ENCODE assay signal across 18 cellular contexts in the genomic region with DNA sequence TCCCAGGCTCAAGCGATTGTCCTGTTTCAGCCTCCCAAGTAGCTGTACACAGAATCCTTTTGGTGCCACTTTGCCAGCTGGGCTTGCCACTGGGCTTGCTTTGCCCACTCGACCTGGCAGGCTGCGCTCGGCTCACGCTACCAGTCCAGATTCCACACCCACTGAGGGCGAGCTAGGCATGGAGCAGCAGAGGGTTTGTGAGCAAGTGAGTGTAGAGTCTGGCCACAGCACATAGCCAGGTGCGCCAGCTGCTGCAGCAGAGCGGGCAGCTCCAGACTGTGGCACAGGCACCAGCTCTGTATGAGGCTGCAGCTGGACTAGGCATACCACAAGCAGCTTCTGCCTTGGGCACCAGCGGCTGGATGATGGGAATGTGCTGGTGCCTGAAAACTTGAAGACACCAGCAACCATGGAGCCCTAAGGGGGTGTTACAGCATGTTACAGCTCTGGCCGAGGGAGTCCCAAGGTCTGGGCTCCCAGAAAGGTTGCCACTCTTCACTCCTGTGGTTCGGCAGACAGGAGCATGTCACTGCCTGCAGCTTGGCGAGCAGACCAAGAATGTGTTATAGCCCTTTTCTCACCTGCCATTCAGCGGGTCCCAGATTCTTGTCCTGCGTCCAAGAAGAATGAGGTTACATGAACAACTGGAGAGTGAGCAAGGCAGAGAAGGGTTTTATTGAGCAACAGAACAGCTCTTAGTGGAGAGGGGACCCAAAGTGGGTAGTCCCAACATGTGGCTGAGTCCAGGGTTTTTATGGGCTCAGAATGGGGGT. TPM values are rescaled to one million over a fixed set of nuclear protein-coding genes. Genes with fewer than 3 reads are reported as not detected.
A peak's percentile ranks its signal among the peaks of the same experiment; 100 is the strongest.
DNase-seq lines count a peak whose midpoint lies in the region; FAIRE-seq and TF ChIP-seq lines count a peak whose summit lies in the region.
"Had no signal": no experiment of that assay in that cellular context is flagged by ENCODE, and none has a peak within 500 bp of the region (broad histone marks: within the 10 kb centered on the region; RNA-seq: fewer than 3 reads in every experiment).

No MANE protein-coding gene starts in this region.

- H3K27ac ChIP-seq in HEK293 (ENCODE audit: extremely low read depth, low read depth, low read length): no peak overlapping the region
- peak overlapping the region; percentile 97 for H3K27ac ChIP-seq in trophoblast cell (ENCODE audit: low read depth, low read length)
- H3K27ac ChIP-seq in smooth muscle cell (ENCODE audit: low read depth): peak overlapping the region; percentile 72
- H3K27ac ChIP-seq: A549 had no signal

- no peak overlapping the region for H3K23ac ChIP-seq in trophoblast cell (ENCODE audit: low read length)

- TF ChIP-seq CTCF in HEK293 (tag by site-specific recombination; IDR thresholded peaks at IDR 0.05) (no peak), endothelial cell (IDR thresholded peaks at IDR 0.05; ENCODE audit: unreplicated experiment) (no peak), smooth muscle cell (IDR thresholded peaks at IDR 0.05; ENCODE audit: borderline replicate concordance, insufficient read depth, poor library complexity, severe bottlenecking) (no peak), D721Med (IDR thresholded peaks at IDR 0.05; ENCODE audit: insufficient read depth, missing control alignments) (no peak)

- no peaks in the 10 kb centered on the region for H3K79me2 ChIP-seq in trophoblast cell (ENCODE audit: control insufficient read depth, insufficient read depth, low read length, poor library complexity)
- H3K79me2 ChIP-seq in smooth muscle cell (ENCODE audit: low read depth): no peaks in the 10 kb centered on the region

- H3K9me3 ChIP-seq in HEK293 (ENCODE audit: control insufficient read depth, insufficient read depth, low read depth, low read length): no peaks in the 10 kb centered on the region
- H3K9me3 ChIP-seq in trophoblast cell (ENCODE audit: insufficient read depth, low read depth, low read length): peaks cover 9% of the 10 kb centered on the region
- no peaks in the 10 kb centered on the region for H3K9me3 ChIP-seq in smooth muscle cell (replicated peaks; ENCODE audit: low read depth)
- H3K9me3 ChIP-seq: A549, BE2C, HAP-1 had no signal

- H3K4me1 ChIP-seq in HEK293 (ENCODE audit: control insufficient read depth, insufficient read depth, low read length): no peaks in the 10 kb centered on the region
- peaks cover 18 to 27% of the 10 kb centered on the region in 2 experiments for H3K4me1 ChIP-seq in trophoblast cell (ENCODE audit: control insufficient read depth in 1 of 2, insufficient read depth in 2 of 2, low read length in 2 of 2)
- peaks cover 3% of the 10 kb centered on the region for H3K4me1 ChIP-seq in smooth muscle cell (ENCODE audit: low read depth)
- H3K4me1 ChIP-seq: A549, BE2C, Caco-2, HAP-1 had no signal

- H3F3A ChIP-seq in smooth muscle cell (ENCODE audit: low read depth): peaks cover 22% of the 10 kb centered on the region

- no peaks in the 10 kb centered on the region for H3K27me3 Mint-ChIP-seq in endothelial cell (ENCODE audit: unreplicated experiment)
- H3K27me3 Mint-ChIP-seq in T-helper 2 cell treated with Interferon-gamma antibody and Interleukin-4, amounts not matched to agents 5 μg/mL and 100 μg/mL, for 36 hours (ENCODE audit: low read depth): no peaks in the 10 kb centered on the region

- peaks cover 70% of the 10 kb centered on the region for H3K36me3 Mint-ChIP-seq in endothelial cell (ENCODE audit: low read depth, unreplicated experiment)
- H3K36me3 Mint-ChIP-seq in T-helper 2 cell treated with Interferon-gamma antibody and Interleukin-4, amounts not matched to agents 5 μg/mL and 100 μg/mL, for 36 hours (ENCODE audit: low read depth): peaks cover 71% of the 10 kb centered on the region

- peak overlapping the region; percentile 94 for H2BK120ac ChIP-seq in trophoblast cell (ENCODE audit: insufficient read depth, low read length, poor library complexity)

- peak overlapping the region; percentile 95 for H2BK5ac ChIP-seq in trophoblast cell (ENCODE audit: low read depth, low read length, poor library complexity)

- CTCF ChIA-PET in HEK293 (lab: Yijun Ruan, JAX): interaction anchor here (0.7 kb wide), 1 partner anchor 1656 kb away, joined by 3 read pairs; no protein-coding TSS in a partner anchor

- peak overlapping the region; percentile 71 for H2BK12ac ChIP-seq in trophoblast cell (ENCODE audit: low read length)

- H3K18ac ChIP-seq in trophoblast cell (ENCODE audit: low read length): peak overlapping the region; percentile 48

- no peak overlapping the region for H3K27ac Mint-ChIP-seq in endothelial cell (ENCODE audit: unreplicated experiment)
- no peak overlapping the region for H3K27ac Mint-ChIP-seq in T-helper 2 cell treated with Interferon-gamma antibody and Interleukin-4, amounts not matched to agents 5 μg/mL and 100 μg/mL, for 36 hours
- H3K27ac Mint-ChIP-seq: CD8-positive, alpha-beta memory T cell had no signal

- no peaks in the 10 kb centered on the region for H3K9me3 Mint-ChIP-seq in endothelial cell (ENCODE audit: unreplicated experiment)
- H3K9me3 Mint-ChIP-seq in T-helper 2 cell treated with Interferon-gamma antibody and Interleukin-4, amounts not matched to agents 5 μg/mL and 100 μg/mL, for 36 hours: peaks cover 6% of the 10 kb centered on the region
- H3K9me3 Mint-ChIP-seq: CD8-positive, alpha-beta memory T cell had no signal

- peaks cover under 1% of the 10 kb centered on the region for H3K4me1 Mint-ChIP-seq in endothelial cell (ENCODE audit: unreplicated experiment)
- no peaks in the 10 kb centered on the region for H3K4me1 Mint-ChIP-seq in T-helper 2 cell treated with Interferon-gamma antibody and Interleukin-4, amounts not matched to agents 5 μg/mL and 100 μg/mL, for 36 hours (ENCODE audit: low read depth)

- H3K36me3 ChIP-seq in HEK293 (ENCODE audit: control insufficient read depth in 2 of 2, insufficient read depth in 1 of 2, low read length in 2 of 2) (peaks cover 21 to 100% of the 10 kb centered on the region in 2 experiments), trophoblast cell (ENCODE audit: control insufficient read depth in 1 of 2, insufficient read depth in 2 of 2, low read length in 2 of 2) (peaks cover 30 to 37% of the 10 kb centered on the region in 2 experiments), smooth muscle cell (ENCODE audit: low read depth) (peaks cover 16% of the 10 kb centered on the region)

- H3K4me3 Mint-ChIP-seq in endothelial cell (ENCODE audit: unreplicated experiment): peak overlapping the region; percentile 73
- no peak overlapping the region for H3K4me3 Mint-ChIP-seq in T-helper 2 cell treated with Interferon-gamma antibody and Interleukin-4, amounts not matched to agents 5 μg/mL and 100 μg/mL, for 36 hours
- H3K4me3 Mint-ChIP-seq: CD8-positive, alpha-beta memory T cell had no signal

- H3K9ac ChIP-seq in trophoblast cell (ENCODE audit: low read length) (no peak overlapping the region), smooth muscle cell (ENCODE audit: low read depth) (no peak overlapping the region)

- no peak overlapping the region for H3K4me3 ChIP-seq in HEK293 (ENCODE audit: low read depth, low read length)
- no peak overlapping the region for H3K4me3 ChIP-seq in trophoblast cell (ENCODE audit: low read depth, low read length)
- H3K4me3 ChIP-seq in smooth muscle cell: no peak overlapping the region
- H3K4me3 ChIP-seq: A549, HAP-1 had no signal

- no peaks in the 10 kb centered on the region for H3K27me3 ChIP-seq in trophoblast cell (ENCODE audit: insufficient read depth, low read length)
- no peaks in the 10 kb centered on the region for H3K27me3 ChIP-seq in smooth muscle cell (ENCODE audit: low read depth)
- H3K27me3 ChIP-seq: BE2C had no signal

- peak overlapping the region; percentile 55 for H2AK5ac ChIP-seq in trophoblast cell (ENCODE audit: low read length)

- peak overlapping the region; percentile 89 for H3K14ac ChIP-seq in trophoblast cell (ENCODE audit: low read length)

- no peak overlapping the region for H3K4me2 ChIP-seq in trophoblast cell (ENCODE audit: low read length)
- no peak overlapping the region for H3K4me2 ChIP-seq in smooth muscle cell
- H3K4me2 ChIP-seq: A549 had no signal

- DNase-seq in endothelial cell (ENCODE audit: low spot score) (no peak), trophoblast cell (peak; percentile 73 to 76), smooth muscle cell (lab: John Stamatoyannopoulos, UW; ENCODE audit: unreplicated experiment) (no peak), D721Med (ENCODE audit: insufficient read length, low spot score) (no peak), kidney tubule cell (ENCODE audit: low spot score) (no peak), OCI-M2 (lab: John Stamatoyannopoulos, UW; ENCODE audit: unreplicated experiment) (no peak)
- no peak for DNase-seq in T-helper 2 cell treated with Interferon-gamma antibody and Interleukin-4, amounts not matched to agents 5 μg/mL and 100 μg/mL, for 36 hours (ENCODE audit: low spot score)
- DNase-seq: BE2C; Caco-2; CD8-positive, alpha-beta memory T cell; DMS53; GF-D8; IMR-90 had no signal

- H3K4ac ChIP-seq in trophoblast cell (ENCODE audit: low read depth, low read length): peak overlapping the region; percentile 53

- peak overlapping the region; percentile 94 for H4K91ac ChIP-seq in trophoblast cell (ENCODE audit: low read depth, low read length)

- H4K12ac ChIP-seq in trophoblast cell (ENCODE audit: low read depth, low read length): no peak overlapping the region

- H2AFZ ChIP-seq in trophoblast cell (ENCODE audit: insufficient read depth, low read length, poor library complexity) (no peak overlapping the region), smooth muscle cell (ENCODE audit: low read depth) (no peak overlapping the region)

- H4K8ac ChIP-seq in trophoblast cell (ENCODE audit: low read depth, low read length): peak overlapping the region; percentile 13

- no peaks in the 10 kb centered on the region for H4K20me1 ChIP-seq in smooth muscle cell (ENCODE audit: low read depth)

- no peak for FAIRE-seq in D721Med (lab: Jason Lieb, UNC)
- FAIRE-seq: A549, GM19239, H1 had no signal

- WGBS in trophoblast cell (ENCODE audit: extremely low coverage, insufficient coverage, insufficient read length): no CpG with 5 or more reads among the region's 14 CpGs
- 96% methylated on average over 14 of the region's 14 CpGs for WGBS in smooth muscle cell (ENCODE audit: low lambda C conversion rate)

- H3K79me1 ChIP-seq in trophoblast cell (ENCODE audit: low read length): peaks cover 19% of the 10 kb centered on the region

- POLR2A ChIA-PET in HEK293 (lab: Yijun Ruan, JAX): no interaction called here

TF ChIP-seq in HEK293, 187 proteins besides CTCF, POLR2A, EP300 and RAD21 (continues in another document):
- TF ChIP-seq TRIM28 (IDR thresholded peaks at IDR 0.05; ENCODE audit: borderline replicate concordance, low read length): peak; percentile 31; the same call in 1 of the 2 replicates

RNA-seq across cellular contexts. Expression of a gene that starts 12.9 kb away (rescaled TPM):
- total RNA-seq in endothelial cell (ENCODE audit: unreplicated experiment) (39.1 TPM), smooth muscle cell (19.0 and 33.5 TPM in 2 replicates)
- 15.7 and 16.5 TPM in 2 replicates for polyA plus RNA-seq in trophoblast cell (2013)
- 20.6 and 23.1 TPM in 2 replicates for polyA plus RNA-seq in smooth muscle cell

RNA-seq across cellular contexts. Expression of a gene that starts 52.9 kb away (rescaled TPM):
- total RNA-seq in endothelial cell (ENCODE audit: unreplicated experiment) (0.46 TPM), smooth muscle cell (0.90 and 1.1 TPM in 2 replicates)
- polyA plus RNA-seq in trophoblast cell (2013): 0.40 and 0.42 TPM in 2 replicates
- polyA plus RNA-seq in smooth muscle cell: 0.63 and 1.8 TPM in 2 replicates
- total RNA-seq: Caco-2; CD8-positive, alpha-beta memory T cell had no signal
- polyA plus RNA-seq: CD8-positive, alpha-beta memory T cell had no signal

Comparison
In these comparisons a context has a peak if more than half of its experiments do, and no peak if none do; other contexts are left out.
1. DNase-seq: peak in trophoblast cell (2 of 2); none in endothelial cell (single experiment), smooth muscle cell (single experiment), T-helper 2 cell treated with Interferon-gamma antibody and Interleukin-4, amounts not matched to agents 5 μg/mL and 100 μg/mL, for 36 hours (single experiment), D721Med (single experiment), kidney tubule cell (single experiment) and OCI-M2 (single experiment).